8 cellular contexts compared by ENCODE assay signal in genomic region chr14:99628832-99629618, GRCh38. TPM values are rescaled to one million over a fixed set of nuclear protein-coding genes. Genes with fewer than 3 reads are reported as not detected.
DNase-seq lines count a peak whose midpoint lies in the region; ATAC-seq and TF ChIP-seq lines count a peak whose summit lies in the region.

No MANE protein-coding gene starts in this region.

- no peak overlapping the region for H3K9ac ChIP-seq in OCI-LY3 (ENCODE audit: low read length)

- no TSS peak for BruUV-seq in A673 (replicated peaks; lab: Mats Ljungman, UMichigan)

- H3K27ac ChIP-seq in A673 (ENCODE audit: low read depth, low read length, poor library complexity, severe bottlenecking): no peak overlapping the region
- no peak overlapping the region for H3K27ac ChIP-seq in OCI-LY3 (ENCODE audit: low read length)

- H3K27ac Mint-ChIP-seq in naive B cell: peak overlapping the region in 1 of 6 donors; percentile 33
- H3K27ac Mint-ChIP-seq in stimulated activated memory B cell treated with anti-CD40 and anti-IgM and Interleukin-4, amounts not matched to agents 10 μg/mL and 1 μg/mL and 100 μg/mL, for 72 hours: no peak overlapping the region

- no peaks in the 10 kb centered on the region for H3K9me3 Mint-ChIP-seq in naive B cell
- H3K9me3 Mint-ChIP-seq in stimulated activated memory B cell treated with anti-CD40 and anti-IgM and Interleukin-4, amounts not matched to agents 10 μg/mL and 1 μg/mL and 100 μg/mL, for 72 hours: no peaks in the 10 kb centered on the region

- H3K9me3 ChIP-seq in A673 (ENCODE audit: low read depth, low read length, poor library complexity, severe bottlenecking): no peaks in the 10 kb centered on the region
- H3K9me3 ChIP-seq in OCI-LY3 (ENCODE audit: insufficient read depth, low read length): no peaks in the 10 kb centered on the region

- DNase-seq in A673 (ENCODE audit: low spot score) (peak; percentile 75), HT1080 (ENCODE audit: low read depth) (peak; percentile 71), activated T-cell treated with anti-CD3 and anti-CD28 coated beads for 24 hours (ENCODE audit: low read depth) (peak; percentile 57), naive B cell (peak; percentile 25)

- H2AFZ ChIP-seq in OCI-LY3 (ENCODE audit: low read depth, low read length): peak overlapping the region; percentile 75; the same call in 1 of the 2 replicates

- H3K4me3 ChIP-seq in A673 (ENCODE audit: low read depth, low read length, poor library complexity, severe bottlenecking) (no peak overlapping the region), OCI-LY3 (ENCODE audit: low read length) (peak overlapping the region; percentile 39; the same call in 1 of the 2 replicates)

- H3K36me3 ChIP-seq in A673 (ENCODE audit: insufficient read depth, low read length, poor library complexity, severe bottlenecking) (no peaks in the 10 kb centered on the region), OCI-LY3 (replicated peaks; ENCODE audit: low read depth, low read length) (no peaks in the 10 kb centered on the region)

- peak overlapping the region; percentile 52 for H3K4me2 ChIP-seq in OCI-LY3 (ENCODE audit: low read length)

- no peaks in the 10 kb centered on the region for H3K36me3 Mint-ChIP-seq in naive B cell
- H3K36me3 Mint-ChIP-seq in stimulated activated memory B cell treated with anti-CD40 and anti-IgM and Interleukin-4, amounts not matched to agents 10 μg/mL and 1 μg/mL and 100 μg/mL, for 72 hours: no peaks in the 10 kb centered on the region

- intact Hi-C loops in A673 (cut with micrococcal nuclease; ENCODE audit: unreplicated experiment): loop anchor here (1.0 to 10.0 kb wide), 2 partner anchors 111 to 234 kb away; no protein-coding TSS in a partner anchor

- peaks cover 20 to 36% (median 36%) of the 10 kb centered on the region in 3 donors for H3K27me3 Mint-ChIP-seq in naive B cell
- H3K27me3 Mint-ChIP-seq in stimulated activated memory B cell treated with anti-CD40 and anti-IgM and Interleukin-4, amounts not matched to agents 10 μg/mL and 1 μg/mL and 100 μg/mL, for 72 hours: peaks cover 69% of the 10 kb centered on the region

- POLR2A ChIA-PET in A673 (lab: Charles Lee; ENCODE audit: low non-redundant PET): no interaction called here

- H3K79me2 ChIP-seq in OCI-LY3 (ENCODE audit: low read length): no peaks in the 10 kb centered on the region

- no peak overlapping the region for H3K4me3 Mint-ChIP-seq in naive B cell
- H3K4me3 Mint-ChIP-seq in stimulated activated memory B cell treated with anti-CD40 and anti-IgM and Interleukin-4, amounts not matched to agents 10 μg/mL and 1 μg/mL and 100 μg/mL, for 72 hours: no peak overlapping the region

- H3K4me1 Mint-ChIP-seq in naive B cell: peaks cover 4 to 8% (median 5%) of the 10 kb centered on the region in 3 donors
- H3K4me1 Mint-ChIP-seq in stimulated activated memory B cell treated with anti-CD40 and anti-IgM and Interleukin-4, amounts not matched to agents 10 μg/mL and 1 μg/mL and 100 μg/mL, for 72 hours: peaks cover 13% of the 10 kb centered on the region

- no peaks in the 10 kb centered on the region for H3K4me1 ChIP-seq in A673 (ENCODE audit: insufficient read depth, low read length, poor library complexity, severe bottlenecking)
- H3K4me1 ChIP-seq in OCI-LY3 (ENCODE audit: low read length): peaks cover 21% of the 10 kb centered on the region

- peak; percentile 59 for ATAC-seq in GM18868 (IDR thresholded peaks at IDR 0.05; ENCODE audit: unreplicated experiment)
- ATAC-seq in esophagus mucosa: peak; percentile 79
- ATAC-seq in naive B cell (ENCODE audit: low read depth in 2 of 2): peak; percentile 35 to 52
- ATAC-seq in stimulated activated memory B cell treated with anti-CD40 and anti-IgM and Interleukin-4, amounts not matched to agents 10 μg/mL and 1 μg/mL and 100 μg/mL, for 72 hours: peak; percentile 67

- H3K27me3 ChIP-seq in A673 (replicated peaks; ENCODE audit: insufficient read depth, low read depth, low read length, poor library complexity) (no peaks in the 10 kb centered on the region), OCI-LY3 (ENCODE audit: low read depth, low read length) (peaks cover 10% of the 10 kb centered on the region)

- CTCF ChIA-PET in A673 (lab: Charles Lee): interaction anchor here (0.8 kb wide), 1 partner anchor 189 kb away, joined by 4 read pairs; no protein-coding TSS in a partner anchor

- peak; percentile 99 for TF ChIP-seq CTCF in A673 (conservative IDR thresholded peaks at IDR 0.05; ENCODE audit: low read depth, low read length)
- TF ChIP-seq CTCF in OCI-LY3 (IDR thresholded peaks at IDR 0.05; ENCODE audit: low read depth, low read length): peak; percentile 96

- H4K20me1 ChIP-seq in OCI-LY3 (ENCODE audit: insufficient read depth, low read length): no peaks in the 10 kb centered on the region

RNA-seq across cellular contexts. Expression of gene HHIPL1, which starts 15.9 kb away (rescaled TPM):
- total RNA-seq in A673 (2021): 0.06 and 0.15 TPM in 2 replicates
- total RNA-seq in HT1080 (2014; rRNA removed; shearing (Covaris generic)): not detected in 2 replicates
- polyA plus RNA-seq in HT1080 (2015; cell fraction: cytosol; rRNA removed): 0.01 TPM in 1 of 2 replicates, not detected in the other
- not detected in 2 replicates for polyA plus RNA-seq in HT1080 (2015; cell fraction: nucleus; rRNA removed)
- 0.28 TPM for total RNA-seq in esophagus mucosa
- polyA plus RNA-seq in naive B cell (ENCODE audit: low read depth in 6 of 6): under 1 TPM in 1 of 6 donors, not detected in 5; 0.13 TPM

RNA-seq across cellular contexts. Expression of gene CCDC85C, which starts 25.0 kb away (rescaled TPM):
- total RNA-seq in A673 (2021) (24.6 and 31.5 TPM in 2 replicates), esophagus mucosa (50.2 TPM)
- 48.7 and 52.7 TPM in 2 replicates for total RNA-seq in HT1080 (2014; rRNA removed; shearing (Covaris generic))
- polyA plus RNA-seq in HT1080 (2015; cell fraction: cytosol; rRNA removed): 23.7 and 28.0 TPM in 2 replicates
- polyA plus RNA-seq in HT1080 (2015; cell fraction: nucleus; rRNA removed): 21.6 and 24.8 TPM in 2 replicates
- polyA plus RNA-seq in naive B cell (ENCODE audit: low read depth in 6 of 6): under 1 TPM; 0.05 to 0.28 (median 0.24) TPM

RNA-seq across cellular contexts. Expression of gene CYP46A1, which starts 55.1 kb away (rescaled TPM):
- total RNA-seq in A673 (2021): 0.37 TPM in 1 of 2 replicates, not detected in the other
- total RNA-seq in HT1080 (2014; rRNA removed; shearing (Covaris generic)): not detected in 2 replicates
- polyA plus RNA-seq in HT1080 (2015; cell fraction: cytosol; rRNA removed): not detected in 2 replicates
- 0.19 TPM in 1 of 2 replicates, not detected in the other for polyA plus RNA-seq in HT1080 (2015; cell fraction: nucleus; rRNA removed)
- total RNA-seq in esophagus mucosa: not detected
- polyA plus RNA-seq in naive B cell (ENCODE audit: low read depth in 6 of 6): not detected

Comparison
In these comparisons a context has a peak if more than half of its experiments do, and no peak if none do; other contexts are left out.
1. DNase-seq: peak in every context shown above with its lines; median percentile 75 in A673; 71 in HT1080; 57 in activated T-cell treated with anti-CD3 and anti-CD28 coated beads for 24 hours; 25 in naive B cell.